ENCODE assay signal across 1 cellular context in genomic region chr14:32364941-32365340, GRCh38.
A peak's percentile ranks its signal among the peaks of the same experiment; 100 is the strongest.
TF ChIP-seq lines count a peak whose summit lies in the region.

No MANE protein-coding gene starts in this region.

TF ChIP-seq in SK-N-SH, 30 proteins besides CTCF, POLR2A, EP300 and RAD21 (continued from another document):
- no peak for TF ChIP-seq NFIC (IDR thresholded peaks at IDR 0.05; ENCODE audit: borderline replicate concordance)
- peak; percentile 64 for TF ChIP-seq CHD2 (IDR thresholded peaks at IDR 0.05; ENCODE audit: low read length, partially characterized antibody)
- TF ChIP-seq TEAD4 (IDR thresholded peaks at IDR 0.05; ENCODE audit: borderline replicate concordance, insufficient read depth): no peak
- TF ChIP-seq RXRA (IDR thresholded peaks at IDR 0.05; ENCODE audit: borderline replicate concordance, low read depth): no peak
- no peak for TF ChIP-seq MEF2A (IDR thresholded peaks at IDR 0.05; ENCODE audit: borderline replicate concordance, low read depth)
- peak; percentile 85 for TF ChIP-seq RCOR1 (IDR thresholded peaks at IDR 0.05; ENCODE audit: low read length)
- TF ChIP-seq FOSL2 (IDR thresholded peaks at IDR 0.05; ENCODE audit: borderline replicate concordance, low read depth): no peak
- no peak for TF ChIP-seq PBX3 (IDR thresholded peaks at IDR 0.05)
- TF ChIP-seq RFX5 (IDR thresholded peaks at IDR 0.05; ENCODE audit: low read length): no peak
- no peak for TF ChIP-seq MXI1 (IDR thresholded peaks at IDR 0.05; ENCODE audit: low read depth, low read length)
- peak; percentile 91 for TF ChIP-seq TCF12 (IDR thresholded peaks at IDR 0.05)
- TF ChIP-seq SIN3A (IDR thresholded peaks at IDR 0.05; ENCODE audit: borderline replicate concordance, low read depth, low read length): no peak
- TF ChIP-seq SMC3 (IDR thresholded peaks at IDR 0.05; ENCODE audit: low read depth, low read length): no peak
- TF ChIP-seq EZH2phosphoT487 (IDR thresholded peaks at IDR 0.05; ENCODE audit: borderline replicate concordance, low read depth): no peak
